ENCODE assay signal across 8 cellular contexts in genomic region chr4:139214039-139214534, GRCh38. TPM values are rescaled to one million over a fixed set of nuclear protein-coding genes. Genes with fewer than 3 reads are reported as not detected.
A peak's percentile ranks its signal among the peaks of the same experiment; 100 is the strongest.
DNase-seq lines count a peak whose midpoint lies in the region; ATAC-seq and TF ChIP-seq lines count a peak whose summit lies in the region.

No MANE protein-coding gene starts in this region.

- no peaks in the 10 kb centered on the region for H3K36me3 ChIP-seq in mucosa of descending colon (ENCODE audit: low read depth)

- H3K4me3 ChIP-seq in mucosa of descending colon = no peak overlapping the region

- no peaks in the 10 kb centered on the region for H3K9me3 ChIP-seq in mucosa of descending colon

- ATAC-seq in GM21367 (IDR thresholded peaks at IDR 0.05; ENCODE audit: unreplicated experiment) = peak; percentile 100
- ATAC-seq in HG03442 (IDR thresholded peaks at IDR 0.05; ENCODE audit: unreplicated experiment) = peak; percentile 99
- ATAC-seq in mucosa of descending colon = peak; percentile 76

- TF ChIP-seq CTCF in mucosa of descending colon (IDR thresholded peaks at IDR 0.05) = no peak

- DNase-seq in EH (ENCODE audit: low read depth) (peak; percentile 15), SK-MEL-5 (ENCODE audit: low read depth, low spot score) (peak; percentile 26), mucosa of descending colon (peak in 2 of 3 donors; percentile 28 to 30), cerebellar nuclear complex (lab: John Stamatoyannopoulos, UW) (no peak), GM03348 (ENCODE audit: low spot score) (no peak), activated T-cell treated with anti-CD3 and anti-CD28 coated beads for 4 hours (no peak)

- no peaks in the 10 kb centered on the region for H3K4me1 ChIP-seq in mucosa of descending colon (ENCODE audit: low read depth)

- intact Hi-C loops in mucosa of descending colon (cut with DNase I, micrococcal nuclease) = no loop called here

- in situ Hi-C loops in SK-MEL-5 (cut with HindIII; ENCODE audit: low pct_unique_long_range_greater_than_20kb, low sequenced_read_pairs) = no loop called here

RNA-seq across cellular contexts. Expression of gene ELF2, which starts 37.1 kb away (rescaled TPM):
- 19.3 and 19.8 TPM in 2 replicates for total RNA-seq in SK-MEL-5 (2014; rRNA removed; shearing (Covaris generic))
- polyA plus RNA-seq in SK-MEL-5 (2015; cell fraction: cytosol; rRNA removed) = 9.5 and 12.0 TPM in 2 replicates
- 19.9 and 23.0 TPM in 2 replicates for polyA plus RNA-seq in SK-MEL-5 (2015; cell fraction: nucleus; rRNA removed)
- 10 to 100 TPM; 34.9 to 67.2 (median 51.9) TPM for total RNA-seq in mucosa of descending colon

Comparison
In these comparisons a context has a peak if more than half of its experiments do, and no peak if none do; other contexts are left out.
1. DNase-seq: peak in EH (single experiment), SK-MEL-5 (single experiment) and mucosa of descending colon (2 of 3); none in cerebellar nuclear complex (0 of 2), GM03348 (single experiment) and activated T-cell treated with anti-CD3 and anti-CD28 coated beads for 4 hours (single experiment).
2. Peak in every context shown above with its lines, with median percentiles within 50 percentile points of each other: ATAC-seq.